ENCODE assay signal across 23 cellular contexts in genomic region chr19:17727843-17728242, GRCh38. TPM values are rescaled to one million over a fixed set of nuclear protein-coding genes. Genes with fewer than 3 reads are reported as not detected.
"Had no signal": no experiment of that assay in that cellular context is flagged by ENCODE, and none has a peak within 500 bp of the region (broad histone marks: within the 10 kb centered on the region; RNA-seq: fewer than 3 reads in every experiment).

No MANE protein-coding gene starts in this region.

- ATAC-seq: gastrocnemius medialis; left lobe of liver; naive thymus-derived CD4-positive, alpha-beta T cell; stimulated activated naive B cell treated with anti-CD40 and anti-IgM and Interleukin-4, amounts not matched to agents 10 μg/mL and 1 μg/mL and 100 μg/mL, for 72 hours had no signal

- H3K4me3 ChIP-seq: coronary artery, esophagus muscularis mucosa, gastrocnemius medialis, heart right ventricle, sigmoid colon, skin epidermis, tibial artery, upper lobe of left lung, uterus had no signal

- H3K27ac ChIP-seq: coronary artery, epithelial cell of prostate, esophagus muscularis mucosa, gastrocnemius medialis, heart right ventricle, neutrophil, sigmoid colon, skin epidermis, tibial artery, upper lobe of left lung, uterus had no signal

- H3K4me1 ChIP-seq: gastrocnemius medialis, uterus had no signal

- H3K4me1 Mint-ChIP-seq: nephron progenitor cell had no signal

- H3K36me3 ChIP-seq: uterus had no signal

- H3K4me3 Mint-ChIP-seq: naive thymus-derived CD4-positive, alpha-beta T cell; nephron progenitor cell; stimulated activated naive B cell treated with anti-CD40 and anti-IgM and Interleukin-4, amounts not matched to agents 10 μg/mL and 1 μg/mL and 100 μg/mL, for 72 hours had no signal

- H3K9me3 Mint-ChIP-seq: naive thymus-derived CD4-positive, alpha-beta T cell had no signal

- H3K27ac Mint-ChIP-seq: naive thymus-derived CD4-positive, alpha-beta T cell; nephron progenitor cell; stimulated activated naive B cell treated with anti-CD40 and anti-IgM and Interleukin-4, amounts not matched to agents 10 μg/mL and 1 μg/mL and 100 μg/mL, for 72 hours had no signal

- H3K9me3 ChIP-seq: esophagus muscularis mucosa, gastrocnemius medialis, neutrophil, sigmoid colon, tibial artery, upper lobe of left lung, uterus had no signal

- H3K27me3 Mint-ChIP-seq: naive thymus-derived CD4-positive, alpha-beta T cell; stimulated activated naive B cell treated with anti-CD40 and anti-IgM and Interleukin-4, amounts not matched to agents 10 μg/mL and 1 μg/mL and 100 μg/mL, for 72 hours had no signal

- H3K27me3 ChIP-seq: esophagus muscularis mucosa, gastrocnemius medialis, heart right ventricle, neutrophil, sigmoid colon, tibial artery, upper lobe of left lung, uterus had no signal

- FAIRE-seq: endometrium, islet of Langerhans had no signal

- DNase-seq: effector memory CD4-positive, alpha-beta T cell; gastrocnemius medialis; heart right ventricle; hypothalamus; mammary epithelial cell; naive thymus-derived CD4-positive, alpha-beta T cell; nephron progenitor cell; sigmoid colon; stimulated activated CD4-positive, alpha-beta T cell treated with anti-CD3 and anti-CD28 coated beads, Interleukin-2, amount 100 ng/mL, for 24 hours; stimulated activated CD4-positive, alpha-beta T cell treated with anti-CD3 and anti-CD28 coated beads, Interleukin-4, amount 100 ng/mL, for 4 hours; stimulated activated naive B cell treated with anti-CD40 and anti-IgM and Interleukin-4, amounts not matched to agents 10 μg/mL and 1 μg/mL and 100 μg/mL, for 72 hours; tibial artery; uterus had no signal

RNA-seq across cellular contexts. Expression of gene UNC13A, which starts 39.7 kb away (rescaled TPM):
- total RNA-seq: gastrocnemius medialis, lower leg skin had no signal
